ENCODE assay signal across 9 cellular contexts in genomic region chr11:113896156-113896879, GRCh38. TPM values are rescaled to one million over a fixed set of nuclear protein-coding genes. Genes with fewer than 3 reads are reported as not detected.
A peak's percentile ranks its signal among the peaks of the same experiment; 100 is the strongest.
DNase-seq lines count a peak whose midpoint lies in the region; ATAC-seq, FAIRE-seq and TF ChIP-seq lines count a peak whose summit lies in the region.
"Had no signal": no experiment of that assay in that cellular context is flagged by ENCODE, and none has a peak within 500 bp of the region (broad histone marks: within the 10 kb centered on the region; RNA-seq: fewer than 3 reads in every experiment).

No MANE protein-coding gene starts in this region.

- no peaks in the 10 kb centered on the region for H3K4me1 ChIP-seq in Panc1 (ENCODE audit: control insufficient read depth, insufficient read depth, low read length)
- H3K4me1 ChIP-seq in GM12878 (ENCODE audit: control insufficient read depth, insufficient read depth, low read length), result peaks cover 10% of the 10 kb centered on the region

- H2AFZ ChIP-seq in GM12878 (ENCODE audit: control insufficient read depth, low read depth, low read length), result peak overlapping the region; percentile 12; the same call in 1 of the 2 replicates

- H3K4me2 ChIP-seq in GM12878 (ENCODE audit: control insufficient read depth, insufficient read depth), result no peak overlapping the region

- TF ChIP-seq POLR2A in GM12878 (IDR thresholded peaks at IDR 0.05; ENCODE audit: low read depth, low read length), result no peak

- FAIRE-seq in GM12878 (lab: Jason Lieb, UNC), result peak; percentile 80

- peaks cover 6% of the 10 kb centered on the region; the same call in 1 of the 2 replicates for H3K27me3 ChIP-seq in Panc1 (ENCODE audit: control insufficient read depth, insufficient read depth, low read length)
- H3K27me3 ChIP-seq in GM12878 (replicated peaks in 1 of 2; ENCODE audit: control insufficient read depth in 2 of 2, insufficient read depth in 2 of 2, low read length in 1 of 2), result peaks cover 0 to 2% of the 10 kb centered on the region in 2 experiments; a peak in 1 of 4 replicates

- H3K9me3 ChIP-seq in Panc1 (ENCODE audit: control insufficient read depth, insufficient read depth, low read depth, low read length), result no peaks in the 10 kb centered on the region
- H3K9me3 ChIP-seq in GM12878 (replicated peaks; ENCODE audit: control insufficient read depth, insufficient read depth, low read length), result no peaks in the 10 kb centered on the region

- H3K4me3 ChIP-seq in Panc1 (ENCODE audit: low read depth in 2 of 2, low read length in 2 of 2) (no peak overlapping the region), GM12878 (no peak overlapping the region)

- TF ChIP-seq RAD21 in GM12878 (IDR thresholded peaks at IDR 0.05; ENCODE audit: insufficient read depth, low read depth, low read length), result peak; percentile 59

- BruUV-seq in Panc1 (replicated peaks; lab: Mats Ljungman, UMichigan) (no TSS peak), GM12878 (replicated peaks; lab: Mats Ljungman, UMichigan) (no TSS peak)

- H4K20me1 ChIP-seq in GM12878 (ENCODE audit: control insufficient read depth, insufficient read depth), result no peaks in the 10 kb centered on the region

- no peaks in the 10 kb centered on the region for H3K79me2 ChIP-seq in GM12878 (ENCODE audit: control insufficient read depth, insufficient read depth, low read length)

- peak; percentile 62 for ATAC-seq in HG03280 (IDR thresholded peaks at IDR 0.05; ENCODE audit: unreplicated experiment)
- ATAC-seq in Panc1, result peak; percentile 88
- peak; percentile 91 for ATAC-seq in GM12878
- ATAC-seq in GM19035 (IDR thresholded peaks at IDR 0.05; ENCODE audit: unreplicated experiment), result no peak

- POLR2A ChIA-PET in Panc1 (lab: Charles Lee) (interaction anchor here (0.6 kb wide), 1 partner anchor 159 kb away, joined by 9 read pairs; no protein-coding TSS in a partner anchor), GM12878 (lab: Charles Lee) (no interaction called here)

- H3K27ac ChIP-seq in Panc1 (ENCODE audit: low read length) (no peak overlapping the region), GM12878 (ENCODE audit: control insufficient read depth, insufficient read depth) (no peak overlapping the region)

- H3K36me3 ChIP-seq in Panc1 (ENCODE audit: control insufficient read depth, insufficient read depth, low read length), result no peaks in the 10 kb centered on the region
- no peaks in the 10 kb centered on the region for H3K36me3 ChIP-seq in GM12878 (ENCODE audit: control insufficient read depth in 2 of 2, insufficient read depth in 2 of 2, low read length in 1 of 2)

- in situ Hi-C loops in Panc1 (cut with HindIII; ENCODE audit: low pct_unique_long_range_greater_than_20kb, low sequenced_read_pairs) (no loop called here), GM12878 (cut with MboI) (loop anchor here (5.0 kb wide), 1 partner anchor 366 kb away; no protein-coding TSS in a partner anchor)

- RAD21 ChIA-PET in GM12878 (lab: Charles Lee; ENCODE audit: unreplicated experiment), result interaction anchor here (0.7 to 2.2 kb wide), 5 partner anchors 8 to 368 kb away, joined by 3 to 17 read pairs (median 4); partner anchors contain the start of gene HTR3B

- TF ChIP-seq EP300 in GM12878 (IDR thresholded peaks at IDR 0.05; ENCODE audit: borderline replicate concordance in 1 of 2, control insufficient read depth in 1 of 2, low read depth in 2 of 2, low read length in 2 of 2), result no peak

- TF ChIP-seq CTCF in Panc1 (IDR thresholded peaks at IDR 0.05) (peak; percentile 94), GM12878 (IDR thresholded peaks at IDR 0.05 in 2 of 3, conservative IDR thresholded peaks at IDR 0.05 in 1 of 3; ENCODE audit: control insufficient read depth in 2 of 3, extremely low read depth in 1 of 3, insufficient read depth in 1 of 3, low read depth in 3 of 3, low read length in 3 of 3) (peak; percentile 72 to 79 (median 76))

- SMC1A ChIA-PET in GM12878 (lab: Charles Lee; ENCODE audit: uncharacterized antibody, unreplicated experiment), result interaction anchor here (0.9 to 4.0 kb wide), 7 partner anchors 8 to 369 kb away, joined by 3 to 40 read pairs (median 5); partner anchors contain the start of gene HTR3B

- intact Hi-C loops in Panc1 (cut with micrococcal nuclease; ENCODE audit: unreplicated experiment) (loop anchor here (1.0 to 5.0 kb wide), 2 partner anchors 96 to 366 kb away; no protein-coding TSS in a partner anchor), GM12878 (cut with micrococcal nuclease; ENCODE audit: unreplicated experiment) (loop anchor here (1.0 kb wide), 1 partner anchor 365 kb away; no protein-coding TSS in a partner anchor)

- 24% methylated on average over 10 of the region's 10 CpGs for WGBS in GM12878 (ENCODE audit: insufficient coverage, insufficient replicate concordance, low lambda C conversion rate, missing lambda C conversion rate)

- peak; percentile 64 for DNase-seq in GM03348 (ENCODE audit: low spot score)
- no peak for DNase-seq in Panc1 (ENCODE audit: low read depth, low spot score)
- no peak for DNase-seq in GM12878 (ENCODE audit: low read depth, low spot score)
- DNase-seq in iris pigment epithelial cell (ENCODE audit: low read depth), result peak; percentile 32
- DNase-seq in stimulated activated CD4-positive, alpha-beta T cell treated with anti-CD3 and anti-CD28 coated beads, Interleukin-4, amount 100 ng/mL, for 24 hours, result peak; percentile 17
- no peak for DNase-seq in NCI-H1930 (lab: John Stamatoyannopoulos, UW)

- CTCF ChIA-PET in Panc1 (lab: Charles Lee), result interaction anchor here (0.7 to 2.0 kb wide), 6 partner anchors 12 to 373 kb away, joined by 3 to 26 read pairs (median 4); no protein-coding TSS in a partner anchor
- CTCF ChIA-PET in GM12878 (lab: Yijun Ruan, JAX), result interaction anchor here (0.6 to 6.0 kb wide), 23 partner anchors 11 to 391 kb away, joined by 3 to 120 read pairs (median 4); partner anchors contain the start of gene HTR3B

- H3K9ac ChIP-seq in GM12878 (ENCODE audit: control insufficient read depth, insufficient read depth, low read length), result no peak overlapping the region

TF ChIP-seq in GM12878, 131 proteins besides CTCF, POLR2A, EP300 and RAD21:
- TF ChIP-seq SMARCA5 (IDR thresholded peaks at IDR 0.05) (no peak), POLR2AphosphoS2 (IDR thresholded peaks at IDR 0.05; ENCODE audit: low read depth, low read length) (no peak), SMC3 (IDR thresholded peaks at IDR 0.05; ENCODE audit: borderline replicate concordance, low read length) (peak; percentile 70; the same call in 1 of the 2 replicates), FOS (IDR thresholded peaks at IDR 0.05; ENCODE audit: borderline replicate concordance, extremely low read depth, insufficient read length) (no peak), CHD1 (IDR thresholded peaks at IDR 0.05; ENCODE audit: low read depth, low read length) (no peak)
TF ChIP-seq in GM12878: peak in this region for 1.

RNA-seq across cellular contexts. Expression of gene HTR3B, which starts 8.3 kb away (rescaled TPM):
- total RNA-seq in Panc1 (2021; ENCODE audit: unreplicated experiment), result not detected
- not detected for polyA plus RNA-seq in Panc1 (2012; ENCODE audit: insufficient read length)
- total RNA-seq in GM12878 (2013; cell fraction: nucleolus; rRNA removed), result not detected in 2 replicates
- total RNA-seq in GM12878 (2014; rRNA removed), result not detected in 2 replicates
- not detected in 2 replicates for total RNA-seq in GM12878 (2014; rRNA removed; fragmentation: Illumina TruSeq; extraction: Trizol)
- total RNA-seq in GM12878 (2021), result not detected in 2 replicates
- not detected for polyA plus RNA-seq in GM12878 (2011; ENCODE audit: low read depth)
- not detected in 2 replicates for polyA plus RNA-seq in GM12878 (2011; rRNA removed)
- polyA plus RNA-seq in GM12878 (2011; cell fraction: cytosol; rRNA removed), result not detected in 2 replicates
- not detected in 2 replicates for polyA plus RNA-seq in GM12878 (2011; cell fraction: nucleus; rRNA removed)
- polyA plus RNA-seq in GM12878 (2012), result not detected in 2 replicates
- not detected in 2 replicates for polyA plus RNA-seq in GM12878 (2014; fragmentation: Illumina TruSeq; extraction: Trizol)
- not detected for polyA plus RNA-seq in GM12878 (2014; fragmentation: Nextera tagmentation; extraction: Ambion mirVana)
- not detected in 2 replicates for polyA plus RNA-seq in GM12878 (2014; rRNA removed)
- polyA plus RNA-seq in GM12878 (2016; fragmentation: Nextera tagmentation; extraction: Ambion mirVana), result not detected
- not detected in 2 replicates for polyA minus RNA-seq in GM12878 (2011; rRNA and poly(A)+ RNA removed)
- not detected in 2 replicates for polyA minus RNA-seq in GM12878 (2011; cell fraction: cytosol; rRNA and poly(A)+ RNA removed)
- not detected in 2 replicates for polyA minus RNA-seq in GM12878 (2011; cell fraction: nucleus; rRNA and poly(A)+ RNA removed)
- total RNA-seq: T-helper 1 cell treated with Interleukin-12 subunit alpha and Interleukin-12 subunit beta and Interleukin-4 antibody, amounts not matched to agents 30 ng/mL and 1 ng/mL, for 36 hours had no signal

RNA-seq across cellular contexts. Expression of gene USP28, which starts 20.9 kb away (rescaled TPM):
- 52.3 TPM for total RNA-seq in Panc1 (2021; ENCODE audit: unreplicated experiment)
- 23.2 TPM for polyA plus RNA-seq in Panc1 (2012; ENCODE audit: insufficient read length)
- total RNA-seq in GM12878 (2013; cell fraction: nucleolus; rRNA removed), result 84.4 and 98.0 TPM in 2 replicates
- total RNA-seq in GM12878 (2014; rRNA removed), result 18.5 and 27.3 TPM in 2 replicates
- total RNA-seq in GM12878 (2014; rRNA removed; fragmentation: Illumina TruSeq; extraction: Trizol), result 24.9 and 27.0 TPM in 2 replicates
- 20.5 and 20.9 TPM in 2 replicates for total RNA-seq in GM12878 (2021)
- 18.7 TPM for polyA plus RNA-seq in GM12878 (2011; ENCODE audit: low read depth)
- polyA plus RNA-seq in GM12878 (2011; rRNA removed), result 57.2 and 60.4 TPM in 2 replicates
- 32.9 and 39.9 TPM in 2 replicates for polyA plus RNA-seq in GM12878 (2011; cell fraction: cytosol; rRNA removed)
- polyA plus RNA-seq in GM12878 (2011; cell fraction: nucleus; rRNA removed), result 64.3 and 64.7 TPM in 2 replicates
- 17.7 and 24.8 TPM in 2 replicates for polyA plus RNA-seq in GM12878 (2012)
- 36.3 and 40.7 TPM in 2 replicates for polyA plus RNA-seq in GM12878 (2014; fragmentation: Illumina TruSeq; extraction: Trizol)
- 1 to 10 TPM; 2.8 to 4.0 TPM for polyA plus RNA-seq in GM12878 (2014; fragmentation: Nextera tagmentation; extraction: Ambion mirVana)
- 22.5 and 22.6 TPM in 2 replicates for polyA plus RNA-seq in GM12878 (2014; rRNA removed)
- 10 to 100 TPM; 25.5 to 26.7 TPM for polyA plus RNA-seq in GM12878 (2016; fragmentation: Nextera tagmentation; extraction: Ambion mirVana)
- polyA minus RNA-seq in GM12878 (2011; rRNA and poly(A)+ RNA removed), result 51.4 and 65.1 TPM in 2 replicates
- polyA minus RNA-seq in GM12878 (2011; cell fraction: cytosol; rRNA and poly(A)+ RNA removed), result 18.3 and 23.8 TPM in 2 replicates
- 19.7 and 26.1 TPM in 2 replicates for polyA minus RNA-seq in GM12878 (2011; cell fraction: nucleus; rRNA and poly(A)+ RNA removed)

Comparison
In these comparisons a context has a peak if more than half of its experiments do, and no peak if none do; other contexts are left out.
1. DNase-seq: peak in GM03348 (single experiment), iris pigment epithelial cell (single experiment) and stimulated activated CD4-positive, alpha-beta T cell treated with anti-CD3 and anti-CD28 coated beads, Interleukin-4, amount 100 ng/mL, for 24 hours (single experiment); none in Panc1 (single experiment), GM12878 (single experiment) and NCI-H1930 (0 of 2).